ENCODE assay signal across 1 cellular context in genomic region chr1:40392206-40392605, GRCh38.
TF ChIP-seq lines count a peak whose summit lies in the region.

No MANE protein-coding gene starts in this region.

TF ChIP-seq in K562, 482 proteins besides CTCF, POLR2A, EP300 and RAD21 (continued from another document):
- TF ChIP-seq ZNF592 (IDR thresholded peaks at IDR 0.05) (no peak), ATF1 (CRISPR knock-in tag; IDR thresholded peaks at IDR 0.05) (no peak), ATF1 (tag; IDR thresholded peaks at IDR 0.05) (no peak), FOSL1 (tag; conservative IDR thresholded peaks at IDR 0.05) (0 out of 2 replicates have a peak, but pooled peaks have one; percentile 18), BRCA1 (IDR thresholded peaks at IDR 0.05) (no peak), BRCA1 (CRISPR knock-in tag; IDR thresholded peaks at IDR 0.05) (no peak), ZNF518B (CRISPR knock-in tag; IDR thresholded peaks at IDR 0.05) (no peak)
TF ChIP-seq in K562: peak in this region for 1.
